Comparison of ENCODE assay signal across 22 cellular contexts in the genomic region with DNA sequence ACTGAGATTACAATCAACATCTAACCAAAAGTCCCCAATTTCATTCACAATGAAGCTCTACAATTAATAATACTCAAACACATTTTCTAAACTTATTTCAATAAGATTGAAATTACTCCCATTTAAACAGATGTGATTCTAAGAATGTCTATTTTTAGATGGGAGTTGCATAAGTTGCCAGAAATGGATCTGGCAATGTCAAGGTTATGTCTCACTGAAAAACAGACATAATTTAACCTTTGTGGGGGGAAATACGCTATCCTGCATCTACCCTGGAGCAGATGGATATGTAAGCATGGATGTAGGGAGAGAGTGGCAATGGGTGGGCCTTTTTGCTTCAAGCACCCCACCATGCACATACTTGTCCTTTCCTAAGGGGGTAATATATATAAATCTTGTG.
"Had no signal": no experiment of that assay in that cellular context is flagged by ENCODE, and none has a peak within 500 bp of the region (broad histone marks: within the 10 kb centered on the region; RNA-seq: fewer than 3 reads in every experiment).

No MANE protein-coding gene starts in this region.

- H3K9me3 ChIP-seq: lower lobe of right lung, upper lobe of right lung had no signal

- H3K36me3 Mint-ChIP-seq: activated naive CD4-positive, alpha-beta T cell treated with anti-CD3 and anti-CD28 coated beads, Interleukin-2, amount 10 ng/mL, durations not matched to agents 7 days and 5 days had no signal

- H3K4me1 Mint-ChIP-seq: activated CD4-positive, alpha-beta T cell treated with anti-CD3 and anti-CD28 coated beads, Interleukin-2, amount 10 ng/mL, durations not matched to agents 7 days and 5 days; activated naive CD4-positive, alpha-beta T cell treated with anti-CD3 and anti-CD28 coated beads, Interleukin-2, amount 10 ng/mL, durations not matched to agents 7 days and 5 days; activated naive CD8-positive, alpha-beta T cell treated with anti-CD3 and anti-CD28 coated beads, Interleukin-2, amount 50 U/mL, for 24 hours; central memory CD8-positive, alpha-beta T cell had no signal

- DNase-seq: activated CD4-positive, alpha-beta T cell treated with anti-CD3 and anti-CD28 coated beads, Interleukin-2, amount 10 ng/mL, durations not matched to agents 7 days and 5 days; activated CD8-positive, alpha-beta memory T cell treated with anti-CD3 and anti-CD28 coated beads, Interleukin-2, amount 50 U/mL, for 48 hours; activated effector memory CD4-positive, alpha-beta T cell treated with Interleukin-2 at 50 U/mL for 16 hours; activated naive CD4-positive, alpha-beta T cell treated with anti-CD3 and anti-CD28 coated beads, Interleukin-2, amount 10 ng/mL, durations not matched to agents 7 days and 5 days; activated naive CD8-positive, alpha-beta T cell treated with anti-CD3 and anti-CD28 coated beads, Interleukin-2, amount 50 U/mL, for 24 hours; activated T-cell treated with anti-CD3 and anti-CD28 coated beads, Interleukin-2, amount 50 U/mL, for 48 hours; aorta; brain microvascular endothelial cell; erythroblast; lower lobe of right lung; stimulated activated CD4-positive, alpha-beta T cell treated with anti-CD3 and anti-CD28 coated beads, Interleukin-12 subunit alpha, Interleukin-12 subunit beta, amount 100 ng/mL, for 4 hours; stimulated activated CD4-positive, alpha-beta T cell treated with anti-CD3 and anti-CD28 coated beads, Interleukin-1b, Interleukin-23, amount 100 ng/mL, for 48 hours; stimulated activated CD8-positive, alpha-beta memory T cell treated with anti-CD3 and anti-CD28 coated beads, Interleukin-4, amount 100 ng/mL, for 48 hours; stimulated activated naive CD4-positive, alpha-beta T cell; T-helper 9 cell; upper lobe of right lung had no signal

- H3K27ac ChIP-seq: brain microvascular endothelial cell, coronary artery, hepatocyte, lower lobe of right lung, parathyroid adenoma, upper lobe of right lung had no signal

- H3K27ac Mint-ChIP-seq: activated CD4-positive, alpha-beta T cell treated with anti-CD3 and anti-CD28 coated beads, Interleukin-2, amount 10 ng/mL, durations not matched to agents 7 days and 5 days; activated naive CD4-positive, alpha-beta T cell treated with anti-CD3 and anti-CD28 coated beads, Interleukin-2, amount 10 ng/mL, durations not matched to agents 7 days and 5 days; activated naive CD8-positive, alpha-beta T cell treated with anti-CD3 and anti-CD28 coated beads, Interleukin-2, amount 50 U/mL, for 24 hours; mesothelial cell of epicardium had no signal

- H3K4me1 ChIP-seq: parathyroid adenoma had no signal

- H3K4me3 ChIP-seq: coronary artery, hepatocyte, lower lobe of right lung, upper lobe of right lung had no signal

- H3K4me3 Mint-ChIP-seq: activated CD4-positive, alpha-beta T cell treated with anti-CD3 and anti-CD28 coated beads, Interleukin-2, amount 10 ng/mL, durations not matched to agents 7 days and 5 days; activated naive CD4-positive, alpha-beta T cell treated with anti-CD3 and anti-CD28 coated beads, Interleukin-2, amount 10 ng/mL, durations not matched to agents 7 days and 5 days; activated naive CD8-positive, alpha-beta T cell treated with anti-CD3 and anti-CD28 coated beads, Interleukin-2, amount 50 U/mL, for 24 hours; central memory CD8-positive, alpha-beta T cell; mesothelial cell of epicardium; nephron had no signal

- H3K36me3 ChIP-seq: brain microvascular endothelial cell, lower lobe of right lung, upper lobe of right lung had no signal

- H3K27me3 Mint-ChIP-seq: activated CD4-positive, alpha-beta T cell treated with anti-CD3 and anti-CD28 coated beads, Interleukin-2, amount 10 ng/mL, durations not matched to agents 7 days and 5 days; activated naive CD4-positive, alpha-beta T cell treated with anti-CD3 and anti-CD28 coated beads, Interleukin-2, amount 10 ng/mL, durations not matched to agents 7 days and 5 days; activated naive CD8-positive, alpha-beta T cell treated with anti-CD3 and anti-CD28 coated beads, Interleukin-2, amount 50 U/mL, for 24 hours; central memory CD8-positive, alpha-beta T cell had no signal

- H3K9ac ChIP-seq: parathyroid adenoma had no signal

- H2AFZ ChIP-seq: hepatocyte, parathyroid adenoma had no signal

- H3K27me3 ChIP-seq: brain microvascular endothelial cell, hepatocyte, upper lobe of right lung had no signal

- H3K4me2 ChIP-seq: hepatocyte had no signal

- H3K9me3 Mint-ChIP-seq: activated CD4-positive, alpha-beta T cell treated with anti-CD3 and anti-CD28 coated beads, Interleukin-2, amount 10 ng/mL, durations not matched to agents 7 days and 5 days; activated naive CD4-positive, alpha-beta T cell treated with anti-CD3 and anti-CD28 coated beads, Interleukin-2, amount 10 ng/mL, durations not matched to agents 7 days and 5 days; activated naive CD8-positive, alpha-beta T cell treated with anti-CD3 and anti-CD28 coated beads, Interleukin-2, amount 50 U/mL, for 24 hours; central memory CD8-positive, alpha-beta T cell had no signal

- ATAC-seq: activated naive CD8-positive, alpha-beta T cell treated with anti-CD3 and anti-CD28 coated beads, Interleukin-2, amount 50 U/mL, for 24 hours; lower lobe of right lung; upper lobe of right lung had no signal
